ENCODE assay signal across 8 cellular contexts in the genomic region with DNA sequence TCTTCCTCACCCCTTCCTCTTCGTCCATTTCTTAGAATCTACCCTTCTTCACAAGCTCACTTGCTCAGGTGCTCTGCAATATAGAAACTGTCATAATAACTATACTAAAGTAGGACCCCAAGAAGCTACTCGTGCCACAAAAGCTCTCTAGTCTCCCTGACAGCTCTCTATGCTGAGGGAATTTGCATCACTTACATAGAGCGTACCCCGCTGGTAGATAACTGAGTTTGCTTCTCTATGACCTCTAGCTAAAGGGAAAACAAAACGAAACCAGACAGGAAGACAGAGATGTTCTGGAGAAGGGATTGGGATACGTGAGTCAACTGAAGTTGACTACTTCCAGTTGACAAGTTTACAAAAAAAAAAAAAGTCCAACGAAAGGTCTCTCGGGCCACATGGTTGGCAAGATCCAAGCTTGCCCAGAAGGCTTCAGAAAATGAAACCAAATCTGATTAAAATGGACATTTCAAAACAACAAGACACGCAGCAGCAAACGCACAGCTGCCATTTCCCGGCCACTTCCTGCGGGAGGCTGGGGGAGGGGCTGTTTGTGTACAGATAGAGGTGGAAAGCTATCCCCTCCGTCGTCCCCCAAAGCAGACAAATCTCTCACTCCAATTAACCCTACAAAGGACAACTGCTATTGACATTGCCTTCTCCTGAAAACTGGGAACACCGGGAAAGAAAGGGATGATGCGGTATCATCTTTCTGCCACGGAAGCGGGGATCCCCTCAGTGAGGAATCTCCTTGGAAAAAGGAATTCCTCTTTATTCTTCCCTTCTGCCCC. TPM values are rescaled to one million over a fixed set of nuclear protein-coding genes. Genes with fewer than 3 reads are reported as not detected.
DNase-seq lines count a peak whose midpoint lies in the region; ATAC-seq and TF ChIP-seq lines count a peak whose summit lies in the region.

No MANE protein-coding gene starts in this region.

- peak; percentile 14 for ATAC-seq in lung (ENCODE audit: insufficient read depth, low FRiP score)

- H3K27me3 Mint-ChIP-seq in activated CD4-positive, alpha-beta memory T cell treated with anti-CD3 and anti-CD28 coated beads, Interleukin-2, amount 10 ng/mL, durations not matched to agents 7 days and 5 days, result no peaks in the 10 kb centered on the region

- no peaks in the 10 kb centered on the region for H3K9me3 ChIP-seq in lung (ENCODE audit: control insufficient read depth in 2 of 2, insufficient read depth in 1 of 2, low read length in 1 of 2)

- peak overlapping the region; percentile 86 for H3K27ac Mint-ChIP-seq in activated CD4-positive, alpha-beta memory T cell treated with anti-CD3 and anti-CD28 coated beads, Interleukin-2, amount 10 ng/mL, durations not matched to agents 7 days and 5 days

- 0% methylated on average over 18 of the region's 18 CpGs for WGBS in lung, 2 donors

- H3K9me3 Mint-ChIP-seq in activated CD4-positive, alpha-beta memory T cell treated with anti-CD3 and anti-CD28 coated beads, Interleukin-2, amount 10 ng/mL, durations not matched to agents 7 days and 5 days, result no peaks in the 10 kb centered on the region

- H3K27me3 ChIP-seq in lung (ENCODE audit: control insufficient read depth, insufficient read depth), result no peaks in the 10 kb centered on the region

- H3K36me3 Mint-ChIP-seq in activated CD4-positive, alpha-beta memory T cell treated with anti-CD3 and anti-CD28 coated beads, Interleukin-2, amount 10 ng/mL, durations not matched to agents 7 days and 5 days (ENCODE audit: low read depth), result peaks cover 44% of the 10 kb centered on the region

- CTCF ChIA-PET in activated CD4-positive, alpha-beta memory T cell treated with anti-CD3 and anti-CD28 coated beads, Interleukin-2, amount 10 ng/mL, durations not matched to agents 7 days and 5 days (lab: Charles Lee), result interaction anchor here (0.7 to 9.2 kb wide), 18 partner anchors 7 to 484 kb away, joined by 3 to 80 read pairs (median 4); partner anchors contain the start of genes ATP5F1B and SMARCC2

- peak; percentile 52 for DNase-seq in 8988T
- DNase-seq in NCI-H345 (lab: John Stamatoyannopoulos, UW), result peak; percentile 28
- DNase-seq in activated CD4-positive, alpha-beta memory T cell treated with anti-CD3 and anti-CD28 coated beads, Interleukin-2, amount 10 ng/mL, durations not matched to agents 7 days and 5 days, result peak; percentile 76
- peak; percentile 52 for DNase-seq in effector CD8-positive, alpha-beta T cell (lab: John Stamatoyannopoulos, UW)
- DNase-seq in lung (ENCODE audit: low spot score), result peak; percentile 60
- peak; percentile 75 for DNase-seq in stimulated activated CD8-positive, alpha-beta memory T cell treated with anti-CD3 and anti-CD28 coated beads, Interleukin-4, amount 100 ng/mL, for 48 hours
- DNase-seq in cortex of kidney (lab: John Stamatoyannopoulos, UW), result no peak

- peaks cover 68% of the 10 kb centered on the region for H3K4me1 Mint-ChIP-seq in activated CD4-positive, alpha-beta memory T cell treated with anti-CD3 and anti-CD28 coated beads, Interleukin-2, amount 10 ng/mL, durations not matched to agents 7 days and 5 days

- TF ChIP-seq CTCF in GM12875 (IDR thresholded peaks at IDR 0.05; ENCODE audit: borderline replicate concordance, insufficient read depth, low read depth, low read length) (no peak), lung (IDR thresholded peaks at IDR 0.05; ENCODE audit: control extremely low read depth, extremely low read depth) (no peak)

- H3K27ac ChIP-seq in lung (ENCODE audit: low read depth in 1 of 2, low read length in 1 of 2), result peak overlapping the region; percentile 77 to 83

- peaks cover 19 to 25% of the 10 kb centered on the region in 2 donors for H3K4me1 ChIP-seq in lung (ENCODE audit: control insufficient read depth in 2 of 2, insufficient read depth in 2 of 2, low read length in 2 of 2)

- peaks cover 0 to 3% of the 10 kb centered on the region in 2 donors for H3K36me3 ChIP-seq in lung (ENCODE audit: control insufficient read depth in 2 of 2, insufficient read depth in 2 of 2, low read length in 2 of 2)

- H3K4me3 ChIP-seq in GM12875 (ENCODE audit: low read depth, low read length), result peak overlapping the region; percentile 70
- peak overlapping the region; percentile 98 for H3K4me3 ChIP-seq in lung

- POLR2A ChIA-PET in activated CD4-positive, alpha-beta memory T cell treated with anti-CD3 and anti-CD28 coated beads, Interleukin-2, amount 10 ng/mL, durations not matched to agents 7 days and 5 days (lab: Charles Lee), result interaction anchor here (0.6 to 3.5 kb wide), 29 partner anchors 7 to 525 kb away, joined by 3 to 71 read pairs (median 4); partner anchors contain the start of genes ATP5F1B, CNPY2, NACA and PA2G4

- H3K4me3 Mint-ChIP-seq in activated CD4-positive, alpha-beta memory T cell treated with anti-CD3 and anti-CD28 coated beads, Interleukin-2, amount 10 ng/mL, durations not matched to agents 7 days and 5 days, result peak overlapping the region; percentile 92

RNA-seq across cellular contexts. Expression of gene BAZ2A, which starts 1.3 kb away (rescaled TPM):
- 100 to 1,000 TPM; 121 to 126 TPM for total RNA-seq in activated CD4-positive, alpha-beta memory T cell treated with anti-CD3 and anti-CD28 coated beads, Interleukin-2, amount 10 ng/mL, durations not matched to agents 7 days and 5 days
- total RNA-seq in lung, result 10 to 100 TPM; 81.4 to 92.0 TPM
- 10 to 100 TPM; 31.3 to 39.6 TPM for polyA plus RNA-seq in lung

RNA-seq across cellular contexts. Expression of gene ATP5F1B, which starts 16.9 kb away (rescaled TPM):
- 100 to 1,000 TPM; 529 to 549 TPM for total RNA-seq in activated CD4-positive, alpha-beta memory T cell treated with anti-CD3 and anti-CD28 coated beads, Interleukin-2, amount 10 ng/mL, durations not matched to agents 7 days and 5 days
- 100 to 1,000 TPM; 249 to 529 TPM for total RNA-seq in lung
- 100 to 1,000 TPM; 216 to 537 TPM for polyA plus RNA-seq in lung

RNA-seq across cellular contexts. Expression of gene PTGES3, which starts 59.2 kb away (rescaled TPM):
- 100 to 1,000 TPM; 240 to 241 TPM for total RNA-seq in activated CD4-positive, alpha-beta memory T cell treated with anti-CD3 and anti-CD28 coated beads, Interleukin-2, amount 10 ng/mL, durations not matched to agents 7 days and 5 days
- total RNA-seq in lung, result 100 to 1,000 TPM; 155 to 180 TPM
- polyA plus RNA-seq in lung, result 100 to 1,000 TPM in 1 of 2 donors, 10 to 100 TPM in 1; 88.6 to 149 TPM
